Comparison of ENCODE assay signal across 7 cellular contexts in genomic region chr2:61361068-61361467, GRCh38.
"Had no signal": no experiment of that assay in that cellular context is flagged by ENCODE, and none has a peak within 500 bp of the region (broad histone marks: within the 10 kb centered on the region; RNA-seq: fewer than 3 reads in every experiment).

No MANE protein-coding gene starts in this region.

- H3K9me3 Mint-ChIP-seq: GM23338, H9 had no signal

- H3K4me3 Mint-ChIP-seq: GM23338, H9, IgD-negative memory B cell had no signal

- H3K27ac Mint-ChIP-seq: GM23338 had no signal

- H3K4me3 ChIP-seq: GM23338 had no signal

- H3K27me3 Mint-ChIP-seq: IgD-negative memory B cell had no signal

- ATAC-seq: GM23338 had no signal

- FAIRE-seq: H1, H54, HTR-8/SVneo had no signal

- DNase-seq: H9, HCEC 1CT had no signal

- H2AFZ ChIP-seq: GM23338 had no signal

- H3K4me2 ChIP-seq: GM23338 had no signal
